Comparison of ENCODE assay signal across 1 cellular context in the genomic region with DNA sequence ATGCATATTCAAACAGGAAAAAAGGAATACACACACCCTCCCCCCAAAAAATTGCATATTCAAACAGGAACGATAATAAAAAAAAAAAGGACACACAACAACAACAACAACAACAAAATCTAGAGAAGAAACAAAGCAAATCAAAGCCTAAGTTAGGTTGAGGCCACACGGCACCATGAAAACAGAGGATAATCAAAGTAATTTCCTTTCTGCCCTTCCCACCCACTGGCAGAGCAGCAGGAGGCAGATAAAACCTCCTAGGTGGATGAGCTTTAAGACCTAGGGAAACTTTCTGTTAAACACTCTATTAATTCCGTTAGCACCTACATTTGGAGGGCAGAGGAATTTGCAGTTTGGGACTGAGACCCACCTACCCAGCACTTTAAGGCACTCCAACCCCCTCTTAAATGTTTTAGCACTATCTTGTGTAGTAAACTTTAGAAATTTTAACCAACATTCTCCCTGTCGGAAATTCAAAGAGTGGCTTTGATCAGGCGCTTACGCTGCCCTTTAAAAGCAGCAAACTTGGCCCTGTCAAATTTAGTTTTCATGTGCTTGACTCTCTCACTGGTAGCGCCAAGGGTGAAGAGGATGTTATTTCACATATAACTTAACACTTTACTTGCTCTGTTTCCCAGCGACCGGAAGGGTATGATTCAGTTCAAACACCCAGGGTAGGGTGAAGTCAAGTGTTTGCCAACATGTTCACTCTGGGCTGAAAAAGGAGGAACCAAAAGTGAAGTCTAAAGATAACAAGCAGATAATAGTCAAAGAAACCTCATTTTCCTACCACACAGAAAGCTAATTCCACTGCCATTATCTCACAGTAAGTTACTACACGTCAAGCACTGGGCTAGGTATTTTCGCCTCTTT.
TF ChIP-seq lines count a peak whose summit lies in the region.

No MANE protein-coding gene starts in this region.

TF ChIP-seq in A549, 52 proteins besides CTCF, POLR2A, EP300 and RAD21 (continued from another document):
- TF ChIP-seq, protein P1, sequence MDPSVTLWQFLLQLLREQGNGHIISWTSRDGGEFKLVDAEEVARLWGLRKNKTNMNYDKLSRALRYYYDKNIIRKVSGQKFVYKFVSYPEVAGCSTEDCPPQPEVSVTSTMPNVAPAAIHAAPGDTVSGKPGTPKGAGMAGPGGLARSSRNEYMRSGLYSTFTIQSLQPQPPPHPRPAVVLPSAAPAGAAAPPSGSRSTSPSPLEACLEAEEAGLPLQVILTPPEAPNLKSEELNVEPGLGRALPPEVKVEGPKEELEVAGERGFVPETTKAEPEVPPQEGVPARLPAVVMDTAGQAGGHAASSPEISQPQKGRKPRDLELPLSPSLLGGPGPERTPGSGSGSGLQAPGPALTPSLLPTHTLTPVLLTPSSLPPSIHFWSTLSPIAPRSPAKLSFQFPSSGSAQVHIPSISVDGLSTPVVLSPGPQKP (IDR thresholded peaks at IDR 0.05; ENCODE audit: low read depth, low read length), result no peak
- TF ChIP-seq NFE2L2 (conservative IDR thresholded peaks at IDR 0.05; ENCODE audit: low read length) (no peak), TFCP2L1 (CRISPR knock-in tag; IDR thresholded peaks at IDR 0.05) (no peak), EHMT2 (IDR thresholded peaks at IDR 0.05; ENCODE audit: low read depth) (no peak), CHD2 (IDR thresholded peaks at IDR 0.05; ENCODE audit: low read length, partially characterized antibody) (no peak), JUN (IDR thresholded peaks at IDR 0.05) (peak in 1 of 2 experiments; percentile 51; a peak in 1 of 5 replicates), CBX2 (IDR thresholded peaks at IDR 0.05; ENCODE audit: borderline replicate concordance, low read depth) (no peak), FOSB (CRISPR knock-in tag; IDR thresholded peaks at IDR 0.05) (no peak)
TF ChIP-seq in A549: peak in this region for 3.
